Comparison of ENCODE assay signal across 8 cellular contexts in the genomic region with DNA sequence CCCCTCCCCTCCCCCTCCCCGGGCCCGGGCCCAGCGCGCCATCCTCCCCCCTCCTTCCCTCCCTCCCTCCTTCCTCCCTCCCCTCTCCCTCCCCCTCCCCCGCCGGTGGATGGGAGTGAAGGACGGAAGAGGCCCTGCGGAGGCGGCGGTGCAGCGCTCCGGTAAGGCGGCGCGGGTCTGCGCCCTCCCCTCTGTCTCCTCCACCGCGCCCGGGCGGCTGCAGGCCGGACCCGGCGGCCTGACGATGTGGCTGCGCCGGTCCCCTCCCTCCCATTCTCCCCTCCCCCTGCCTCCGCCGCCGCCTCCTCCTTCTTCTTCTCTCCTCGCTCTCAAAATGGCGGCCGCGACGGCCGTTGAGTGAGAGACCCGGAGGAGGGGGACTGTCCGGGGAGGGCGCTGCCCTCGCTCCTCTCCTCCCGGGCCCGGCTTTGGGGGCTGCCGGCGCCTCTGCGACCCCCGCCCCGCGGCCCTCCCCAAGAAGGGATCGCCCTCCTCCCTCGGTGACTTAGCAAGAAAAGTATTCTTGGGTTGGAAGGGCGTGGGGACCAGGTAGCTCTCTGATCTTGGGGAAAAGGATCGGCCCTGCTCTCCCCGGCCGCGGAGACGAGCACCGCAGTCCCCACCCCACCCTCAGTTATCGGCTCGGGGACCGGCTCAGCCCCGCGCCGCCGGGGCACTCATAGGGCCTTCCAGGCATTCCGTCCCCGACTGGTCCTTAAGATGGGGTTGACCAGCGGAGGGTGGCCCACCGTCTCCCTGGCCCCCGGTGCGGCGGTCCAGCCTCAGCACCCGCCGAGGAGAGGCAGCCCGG. TPM values are rescaled to one million over a fixed set of nuclear protein-coding genes. Genes with fewer than 3 reads are reported as not detected.
DNase-seq lines count a peak whose midpoint lies in the region; ATAC-seq and TF ChIP-seq lines count a peak whose summit lies in the region.

No MANE protein-coding gene starts in this region.

- H3K27me3 ChIP-seq in AG04450 (ENCODE audit: control insufficient read depth, insufficient read depth, low read length) = no peaks in the 10 kb centered on the region
- no peaks in the 10 kb centered on the region for H3K27me3 ChIP-seq in ectodermal cell (ENCODE audit: control insufficient read depth, insufficient read depth, low read length, poor library complexity, severe bottlenecking)

- no peaks in the 10 kb centered on the region for H3K9me3 Mint-ChIP-seq in activated CD8-positive, alpha-beta T cell treated with anti-CD3 and anti-CD28 coated beads, Interleukin-2, amount 10 ng/mL, durations not matched to agents 7 days and 5 days (ENCODE audit: insufficient read depth)

- peak overlapping the region; percentile 91 for H3K27ac ChIP-seq in AG04450 (ENCODE audit: low read depth, low read length)
- H3K27ac ChIP-seq in ectodermal cell (ENCODE audit: insufficient read depth, low read depth, low read length, poor library complexity, severe bottlenecking) = peak overlapping the region; percentile 99

- 0% methylated on average over 67 to 69 of the region's 73 CpGs for WGBS in ectodermal cell, 2 experiments

- peak overlapping the region; percentile 70 for H3K4me3 ChIP-seq in AG04450 (ENCODE audit: low read depth, low read length)
- peak overlapping the region; percentile 93 for H3K4me3 ChIP-seq in ectodermal cell (ENCODE audit: insufficient read depth, low read depth, low read length)

- H3K36me3 Mint-ChIP-seq in activated CD8-positive, alpha-beta T cell treated with anti-CD3 and anti-CD28 coated beads, Interleukin-2, amount 10 ng/mL, durations not matched to agents 7 days and 5 days (ENCODE audit: low read depth) = peaks cover 8% of the 10 kb centered on the region

- H3K27me3 Mint-ChIP-seq in activated CD8-positive, alpha-beta T cell treated with anti-CD3 and anti-CD28 coated beads, Interleukin-2, amount 10 ng/mL, durations not matched to agents 7 days and 5 days (ENCODE audit: low read depth) = no peaks in the 10 kb centered on the region

- H3K4me1 Mint-ChIP-seq in activated CD8-positive, alpha-beta T cell treated with anti-CD3 and anti-CD28 coated beads, Interleukin-2, amount 10 ng/mL, durations not matched to agents 7 days and 5 days (ENCODE audit: low read depth) = peaks cover 37% of the 10 kb centered on the region

- H3K4me3 Mint-ChIP-seq in activated CD8-positive, alpha-beta T cell treated with anti-CD3 and anti-CD28 coated beads, Interleukin-2, amount 10 ng/mL, durations not matched to agents 7 days and 5 days = peak overlapping the region; percentile 93

- H3K4me1 ChIP-seq in ectodermal cell (ENCODE audit: control insufficient read depth, insufficient read depth, low read length) = peaks cover 6% of the 10 kb centered on the region

- no peak for TF ChIP-seq CTCF in AG04450 (IDR thresholded peaks at IDR 0.05; ENCODE audit: low read depth, low read length)

- H3K27ac Mint-ChIP-seq in activated CD8-positive, alpha-beta T cell treated with anti-CD3 and anti-CD28 coated beads, Interleukin-2, amount 10 ng/mL, durations not matched to agents 7 days and 5 days = peak overlapping the region; percentile 91

- H3K9me3 ChIP-seq in AG04450 (ENCODE audit: control insufficient read depth, insufficient read depth, low read length) (peaks cover 3% of the 10 kb centered on the region; the same call in 1 of the 2 replicates), ectodermal cell (ENCODE audit: control insufficient read depth, low read length) (no peaks in the 10 kb centered on the region)

- peak; percentile 32 for DNase-seq in AG04450 (ENCODE audit: low read depth, low spot score)
- DNase-seq in NCI-H748 treated with DMSO at 0.1 percent for 48 hours (lab: John Stamatoyannopoulos, UW) = peak; percentile 50
- DNase-seq in activated CD8-positive, alpha-beta T cell treated with anti-CD3 and anti-CD28 coated beads, Interleukin-2, amount 10 ng/mL, durations not matched to agents 7 days and 5 days = peak; percentile 87
- peak; percentile 75 to 77 for DNase-seq in lung microvascular endothelial cell (ENCODE audit: low read depth in 2 of 2)
- peak; percentile 53 to 86 (median 66) for DNase-seq in stimulated activated CD4-positive, alpha-beta T cell treated with anti-CD3 and anti-CD28 coated beads, TNF-alpha, amount 100 ng/mL, for 48 hours (ENCODE audit: low read depth in 3 of 3)

- peak; percentile 53 for ATAC-seq in GM18909 (IDR thresholded peaks at IDR 0.05; ENCODE audit: poor library complexity, unreplicated experiment)
- peak; percentile 41 for ATAC-seq in HG03159 (IDR thresholded peaks at IDR 0.05; ENCODE audit: unreplicated experiment)
- peak; percentile 63 for ATAC-seq in activated CD8-positive, alpha-beta T cell treated with anti-CD3 and anti-CD28 coated beads, Interleukin-2, amount 10 ng/mL, durations not matched to agents 7 days and 5 days

- CTCF ChIA-PET in AG04450 (lab: Charles Lee) = interaction anchor here (0.6 to 1.5 kb wide), 2 partner anchors 42 to 178 kb away, joined by 3 to 4 read pairs; no protein-coding TSS in a partner anchor
- CTCF ChIA-PET in activated CD8-positive, alpha-beta T cell treated with anti-CD3 and anti-CD28 coated beads, Interleukin-2, amount 10 ng/mL, durations not matched to agents 7 days and 5 days (lab: Charles Lee) = interaction anchor here (1.5 to 2.0 kb wide), 2 partner anchors 12 to 212 kb away, joined by 5 to 8 read pairs; no protein-coding TSS in a partner anchor

- POLR2A ChIA-PET in AG04450 (lab: Yijun Ruan, JAX) = interaction anchor here (0.8 to 1.6 kb wide), 6 partner anchors 36 to 194 kb away, joined by 3 to 7 read pairs (median 4); partner anchors contain the start of gene METTL16
- POLR2A ChIA-PET in activated CD8-positive, alpha-beta T cell treated with anti-CD3 and anti-CD28 coated beads, Interleukin-2, amount 10 ng/mL, durations not matched to agents 7 days and 5 days (lab: Charles Lee) = interaction anchor here (0.7 to 2.7 kb wide), 3 partner anchors 68 to 83 kb away, joined by 3 to 10 read pairs (median 3); partner anchors contain the start of gene METTL16

- no peaks in the 10 kb centered on the region for H3K36me3 ChIP-seq in ectodermal cell (ENCODE audit: control insufficient read depth, insufficient read depth, low read length)

RNA-seq across cellular contexts. Expression of gene PAFAH1B1, which starts 0.6 kb away (rescaled TPM):
- polyA plus RNA-seq in AG04450 (2011; rRNA removed) = 91.7 and 111 TPM in 2 replicates
- polyA minus RNA-seq in AG04450 (2011; rRNA and poly(A)+ RNA removed) = 121 and 134 TPM in 2 replicates
- 100 to 1,000 TPM; 164 to 173 TPM for total RNA-seq in activated CD8-positive, alpha-beta T cell treated with anti-CD3 and anti-CD28 coated beads, Interleukin-2, amount 10 ng/mL, durations not matched to agents 7 days and 5 days
- polyA plus RNA-seq in ectodermal cell (2013, experiment 1 of 4) = 198 TPM
- 199 TPM for polyA plus RNA-seq in ectodermal cell (2013, experiment 2 of 4)
- 142 TPM for polyA plus RNA-seq in ectodermal cell (2013, experiment 3 of 4)
- polyA plus RNA-seq in ectodermal cell (2013, experiment 4 of 4) = 159 TPM
- total RNA-seq in lung microvascular endothelial cell = 53.6 and 58.3 TPM in 2 replicates

Comparison
In these comparisons a context has a peak if more than half of its experiments do, and no peak if none do; other contexts are left out.
1. Peak in every context shown above with its lines: DNase-seq, ATAC-seq, H3K4me3 ChIP-seq and H3K27ac ChIP-seq.
2. DNase-seq: peak in every context shown above with its lines; median percentile 87 in activated CD8-positive, alpha-beta T cell treated with anti-CD3 and anti-CD28 coated beads, Interleukin-2, amount 10 ng/mL, durations not matched to agents 7 days and 5 days; 76 in lung microvascular endothelial cell; 66 in stimulated activated CD4-positive, alpha-beta T cell treated with anti-CD3 and anti-CD28 coated beads, TNF-alpha, amount 100 ng/mL, for 48 hours; 50 in NCI-H748 treated with DMSO at 0.1 percent for 48 hours; 32 in AG04450.